Comparison of ENCODE assay signal across 11 cellular contexts in the genomic region with DNA sequence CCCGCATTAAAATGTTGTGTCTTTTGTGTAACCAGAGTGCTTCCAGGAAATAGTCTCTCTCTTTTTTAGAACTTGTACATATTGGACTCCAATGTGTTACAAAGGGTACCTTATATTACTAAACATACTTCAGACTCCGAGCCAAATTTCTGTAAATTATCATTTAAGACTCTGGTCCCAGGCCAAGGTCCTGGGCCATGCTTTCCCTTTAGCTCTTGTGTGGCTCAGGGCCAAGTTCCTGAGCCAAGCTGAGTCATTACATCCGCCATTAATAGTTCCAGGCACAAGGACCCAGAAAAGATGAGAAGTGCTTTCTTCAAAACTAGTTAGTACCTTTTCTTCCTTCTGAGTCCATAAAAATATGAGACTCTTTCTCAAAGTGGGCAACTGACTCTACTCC. TPM values are rescaled to one million over a fixed set of nuclear protein-coding genes. Genes with fewer than 3 reads are reported as not detected.
"Had no signal": no experiment of that assay in that cellular context is flagged by ENCODE, and none has a peak within 500 bp of the region (broad histone marks: within the 10 kb centered on the region; RNA-seq: fewer than 3 reads in every experiment).

No MANE protein-coding gene starts in this region.

RNA-seq across cellular contexts. Expression of a gene that starts 4.6 kb away (rescaled TPM):
- total RNA-seq: OCI-LY7, PC-3, PC-9, Peyer's patch, Right ventricle myocardium inferior, Right ventricle myocardium superior, RPMI7951, SJCRH30, SJSA1, SK-MEL-5 had no signal
- polyA plus RNA-seq: SK-N-SH had no signal
